8 cellular contexts compared by ENCODE assay signal in the genomic region with DNA sequence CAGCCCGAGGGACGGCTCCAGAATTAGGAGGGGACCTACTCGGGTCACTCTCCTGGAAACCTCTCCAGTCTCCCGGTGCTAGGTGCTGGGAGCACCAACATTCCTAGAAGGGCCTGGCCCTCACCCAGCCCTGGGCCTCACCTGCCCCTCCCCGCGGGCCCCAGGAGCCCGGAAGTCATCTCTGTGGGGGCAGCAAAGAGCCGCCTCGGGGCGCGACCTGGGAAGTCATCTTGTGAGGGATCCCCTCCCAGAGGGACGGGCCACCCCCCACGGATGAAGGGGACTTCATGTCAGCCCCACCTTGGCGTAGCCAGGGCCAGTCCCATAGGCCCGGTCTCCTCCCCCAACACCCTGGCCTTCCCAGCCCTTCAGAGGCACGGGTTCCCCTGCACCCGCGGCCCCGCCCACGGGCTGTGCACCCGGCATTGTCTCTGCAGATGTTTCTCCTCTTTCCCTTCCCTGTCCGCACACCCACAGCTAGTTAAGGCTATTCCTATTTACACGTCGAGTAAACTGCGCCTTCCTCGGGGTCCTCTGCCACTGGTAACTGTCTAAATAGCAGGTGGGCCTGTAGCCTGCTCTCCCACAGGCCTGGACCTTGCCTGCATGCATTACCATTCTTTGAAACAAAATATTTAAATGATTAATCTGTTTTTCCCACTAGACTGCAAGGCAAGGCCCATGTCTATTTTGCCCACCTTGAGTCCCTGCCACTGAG.
A peak's percentile ranks its signal among the peaks of the same experiment; 100 is the strongest.
DNase-seq lines count a peak whose midpoint lies in the region; ATAC-seq, FAIRE-seq and TF ChIP-seq lines count a peak whose summit lies in the region.

No MANE protein-coding gene starts in this region.

- no peaks in the 10 kb centered on the region for H3K27me3 ChIP-seq in neutrophil

- TF ChIP-seq CTCF in foreskin fibroblast (IDR thresholded peaks at IDR 0.05; ENCODE audit: low read depth, low read length) = no peak
- TF ChIP-seq CTCF in neutrophil (IDR thresholded peaks at IDR 0.05) = no peak

- no peak for FAIRE-seq in HTR-8/SVneo (lab: Jason Lieb, UNC)

- peak overlapping the region; percentile 99 for H3K27ac ChIP-seq in neutrophil

- no peaks in the 10 kb centered on the region for H3K9me3 ChIP-seq in neutrophil

- DNase-seq in SIG-M5 treated with dmso at 0.1 percent for 504 hours (lab: John Stamatoyannopoulos, UW; ENCODE audit: unreplicated experiment) (peak; percentile 62), SIG-M5 (lab: John Stamatoyannopoulos, UW) (no peak), NCI-H226 (peak; percentile 22), foreskin fibroblast (peak; percentile 35 to 74), HTR-8/SVneo (ENCODE audit: insufficient read length, low spot score) (no peak)
- DNase-seq in activated T-helper 1 cell treated with anti-CD3 and anti-CD28 coated beads, Interleukin-2, amount 50 U/mL, for 16 hours (ENCODE audit: low read depth in 1 of 2, low spot score in 1 of 2) = peak; percentile 37 to 40

- peaks cover 72 to 73% of the 10 kb centered on the region in 2 experiments for H3K4me1 ChIP-seq in neutrophil (ENCODE audit: control insufficient read depth in 1 of 2, insufficient read depth in 1 of 2, low read depth in 1 of 2, low read length in 1 of 2)

- peaks cover 26% of the 10 kb centered on the region for H3K36me3 ChIP-seq in neutrophil

- ATAC-seq in HG02763 (IDR thresholded peaks at IDR 0.05; ENCODE audit: unreplicated experiment) = peak; percentile 42

- H3K4me3 ChIP-seq in foreskin fibroblast (ENCODE audit: low read depth in 1 of 2, low read length in 2 of 2) (peak overlapping the region; percentile 71), neutrophil (ENCODE audit: low read depth in 1 of 2, low read length in 1 of 2) (peak overlapping the region; percentile 77 to 100)

Comparison
In these comparisons a context has a peak if more than half of its experiments do, and no peak if none do; other contexts are left out.
1. DNase-seq: peak in SIG-M5 treated with dmso at 0.1 percent for 504 hours (single experiment), NCI-H226 (single experiment), activated T-helper 1 cell treated with anti-CD3 and anti-CD28 coated beads, Interleukin-2, amount 50 U/mL, for 16 hours (2 of 2) and foreskin fibroblast (2 of 2); none in SIG-M5 (single experiment) and HTR-8/SVneo (single experiment).